1 cellular context compared by ENCODE assay signal in the genomic region with DNA sequence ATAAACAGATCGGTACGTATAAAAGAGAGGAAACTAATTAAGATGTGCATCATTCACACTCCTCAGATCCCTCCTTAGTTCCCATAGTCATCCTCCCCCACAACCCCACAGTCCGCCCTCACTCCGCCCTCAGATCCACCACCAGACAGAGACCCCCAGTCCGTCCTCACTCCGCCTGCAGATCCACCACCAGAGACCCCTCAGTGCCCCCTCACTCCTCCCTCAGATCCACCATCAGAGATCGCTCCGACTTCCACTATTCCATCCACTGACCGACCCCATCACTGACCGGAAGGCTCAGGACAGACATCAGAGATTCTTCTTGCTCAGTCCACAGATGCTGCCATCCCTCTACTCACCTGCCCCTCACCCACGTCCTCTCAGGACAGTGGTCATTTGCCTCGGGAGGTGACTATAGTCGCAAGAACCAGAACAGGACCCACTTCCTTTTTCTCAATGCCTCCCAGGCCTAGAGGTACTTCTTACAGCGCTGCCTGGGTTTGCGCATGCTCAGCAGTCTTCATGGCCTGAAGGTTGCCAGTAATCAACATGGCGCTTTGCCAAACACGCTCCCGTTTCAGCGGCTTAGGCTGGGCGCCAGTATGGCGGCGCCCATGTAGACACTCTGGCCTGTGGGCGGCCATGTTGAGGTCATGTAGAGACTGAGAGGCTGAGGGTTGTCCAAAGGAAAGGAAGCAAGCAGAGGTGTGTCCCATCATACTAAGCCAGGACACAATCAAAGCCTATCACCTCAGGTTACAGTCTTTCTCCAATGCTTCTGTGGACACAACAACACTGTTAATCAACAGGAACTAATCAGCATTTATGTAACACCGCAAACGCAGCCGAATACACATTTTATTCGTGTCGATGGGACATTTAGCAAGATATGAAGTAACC.
TF ChIP-seq lines count a peak whose summit lies in the region.

A gene (minus strand): TSS at position 508 of the 900 bp plus-strand sequence. CDS start 3,009 bp downstream, outside the sequence.

TF ChIP-seq in HepG2, 621 proteins besides CTCF, POLR2A, EP300 and RAD21 (continued from another document and continues in another):
- TF ChIP-seq, protein P1, sequence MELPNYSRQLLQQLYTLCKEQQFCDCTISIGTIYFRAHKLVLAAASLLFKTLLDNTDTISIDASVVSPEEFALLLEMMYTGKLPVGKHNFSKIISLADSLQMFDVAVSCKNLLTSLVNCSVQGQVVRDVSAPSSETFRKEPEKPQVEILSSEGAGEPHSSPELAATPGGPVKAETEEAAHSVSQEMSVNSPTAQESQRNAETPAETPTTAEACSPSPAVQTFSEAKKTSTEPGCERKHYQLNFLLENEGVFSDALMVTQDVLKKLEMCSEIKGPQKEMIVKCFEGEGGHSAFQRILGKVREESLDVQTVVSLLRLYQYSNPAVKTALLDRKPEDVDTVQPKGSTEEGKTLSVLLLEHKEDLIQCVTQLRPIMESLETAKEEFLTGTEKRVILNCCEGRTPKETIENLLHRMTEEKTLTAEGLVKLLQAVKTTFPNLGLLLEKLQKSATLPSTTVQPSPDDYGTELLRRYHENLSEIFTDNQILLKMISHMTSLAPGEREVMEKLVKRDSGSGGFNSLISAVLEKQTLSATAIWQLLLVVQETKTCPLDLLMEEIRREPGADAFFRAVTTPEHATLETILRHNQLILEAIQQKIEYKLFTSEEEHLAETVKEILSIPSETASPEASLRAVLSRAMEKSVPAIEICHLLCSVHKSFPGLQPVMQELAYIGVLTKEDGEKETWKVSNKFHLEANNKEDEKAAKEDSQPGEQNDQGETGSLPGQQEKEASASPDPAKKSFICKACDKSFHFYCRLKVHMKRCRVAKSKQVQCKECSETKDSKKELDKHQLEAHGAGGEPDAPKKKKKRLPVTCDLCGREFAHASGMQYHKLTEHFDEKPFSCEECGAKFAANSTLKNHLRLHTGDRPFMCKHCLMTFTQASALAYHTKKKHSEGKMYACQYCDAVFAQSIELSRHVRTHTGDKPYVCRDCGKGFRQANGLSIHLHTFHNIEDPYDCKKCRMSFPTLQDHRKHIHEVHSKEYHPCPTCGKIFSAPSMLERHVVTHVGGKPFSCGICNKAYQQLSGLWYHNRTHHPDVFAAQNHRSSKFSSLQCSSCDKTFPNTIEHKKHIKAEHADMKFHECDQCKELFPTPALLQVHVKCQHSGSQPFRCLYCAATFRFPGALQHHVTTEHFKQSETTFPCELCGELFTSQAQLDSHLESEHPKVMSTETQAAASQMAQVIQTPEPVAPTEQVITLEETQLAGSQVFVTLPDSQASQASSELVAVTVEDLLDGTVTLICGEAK (IDR thresholded peaks at IDR 0.05), result no peak
- TF ChIP-seq, protein P1 (CRISPR knock-in tag; IDR thresholded peaks at IDR 0.05), result peak; percentile 49; the same call in 1 of the 2 replicates
- TF ChIP-seq KLF13 (CRISPR knock-in tag; IDR thresholded peaks at IDR 0.05), result no peak
- peak; percentile 82 for TF ChIP-seq YEATS2 (CRISPR knock-in tag; IDR thresholded peaks at IDR 0.05; ENCODE audit: borderline replicate concordance)
- no peak for TF ChIP-seq MEF2D (CRISPR knock-in tag; IDR thresholded peaks at IDR 0.05)
- no peak for TF ChIP-seq RBAK (CRISPR knock-in tag; IDR thresholded peaks at IDR 0.05)
- TF ChIP-seq MIER3 (CRISPR knock-in tag; IDR thresholded peaks at IDR 0.05; ENCODE audit: borderline replicate concordance), result peak; percentile 69
- no peak for TF ChIP-seq ZNF121 (CRISPR knock-in tag; IDR thresholded peaks at IDR 0.05)
- peak; percentile 90 for TF ChIP-seq IRF2 (CRISPR knock-in tag; IDR thresholded peaks at IDR 0.05)
- no peak for TF ChIP-seq CENPX (CRISPR knock-in tag; IDR thresholded peaks at IDR 0.05)
- no peak for TF ChIP-seq SMC3 (IDR thresholded peaks at IDR 0.05; ENCODE audit: low read length)
- TF ChIP-seq, protein P2, sequence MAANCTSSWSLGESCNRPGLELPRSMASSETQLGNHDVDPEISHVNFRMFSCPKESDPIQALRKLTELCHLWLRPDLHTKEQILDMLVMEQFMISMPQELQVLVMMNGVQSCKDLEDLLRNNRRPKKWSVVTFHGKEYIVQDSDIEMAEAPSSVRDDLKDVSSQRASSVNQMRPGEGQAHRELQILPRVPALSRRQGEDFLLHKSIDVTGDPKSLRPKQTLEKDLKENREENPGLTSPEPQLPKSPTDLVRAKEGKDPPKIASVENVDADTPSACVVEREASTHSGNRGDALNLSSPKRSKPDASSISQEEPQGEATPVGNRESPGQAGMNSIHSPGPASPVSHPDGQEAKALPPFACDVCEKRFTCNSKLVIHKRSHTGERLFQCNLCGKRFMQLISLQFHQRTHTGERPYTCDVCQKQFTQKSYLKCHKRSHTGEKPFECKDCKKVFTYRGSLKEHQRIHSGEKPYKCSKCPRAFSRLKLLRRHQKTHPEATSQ (CRISPR knock-in tag; IDR thresholded peaks at IDR 0.05; ENCODE audit: borderline replicate concordance), result peak; percentile 42; the same call in 1 of the 2 replicates
- TF ChIP-seq MYC (CRISPR knock-in tag; IDR thresholded peaks at IDR 0.05; ENCODE audit: borderline replicate concordance), result peak; percentile 70; the same call in 1 of the 2 replicates
- TF ChIP-seq ZNF614 (CRISPR knock-in tag; IDR thresholded peaks at IDR 0.05; ENCODE audit: borderline replicate concordance), result peak; percentile 94
- TF ChIP-seq MED8 (CRISPR knock-in tag; IDR thresholded peaks at IDR 0.05; ENCODE audit: insufficient replicate concordance), result no peak
- peak; percentile 53; the same call in 1 of the 2 replicates for TF ChIP-seq ZNF263 (CRISPR knock-in tag; IDR thresholded peaks at IDR 0.05)
- TF ChIP-seq GABPA (IDR thresholded peaks at IDR 0.05; ENCODE audit: low read depth, low read length), result peak; percentile 23; the same call in 1 of the 2 replicates
- TF ChIP-seq GABPA (CRISPR knock-in tag; IDR thresholded peaks at IDR 0.05; ENCODE audit: low read depth), result peak; percentile 87
- peak; percentile 46; the same call in 1 of the 2 replicates for TF ChIP-seq NR2F6 (IDR thresholded peaks at IDR 0.05)
- peak; percentile 63; the same call in 1 of the 2 replicates for TF ChIP-seq NR2F6 (CRISPR knock-in tag; IDR thresholded peaks at IDR 0.05)
- no peak for TF ChIP-seq BRCA1 (CRISPR knock-in tag; IDR thresholded peaks at IDR 0.05)
- TF ChIP-seq TBX3 (IDR thresholded peaks at IDR 0.05; ENCODE audit: borderline replicate concordance), result 0 out of 2 replicates have a peak, but pooled peaks have one; percentile 18
- TF ChIP-seq ZSCAN20 (CRISPR knock-in tag; IDR thresholded peaks at IDR 0.05; ENCODE audit: borderline replicate concordance), result no peak
- TF ChIP-seq ZNF335 (CRISPR knock-in tag; IDR thresholded peaks at IDR 0.05), result peak; percentile 84; the same call in 1 of the 2 replicates
- no peak for TF ChIP-seq AKAP8 (CRISPR knock-in tag; IDR thresholded peaks at IDR 0.05)
- TF ChIP-seq, protein P3, sequence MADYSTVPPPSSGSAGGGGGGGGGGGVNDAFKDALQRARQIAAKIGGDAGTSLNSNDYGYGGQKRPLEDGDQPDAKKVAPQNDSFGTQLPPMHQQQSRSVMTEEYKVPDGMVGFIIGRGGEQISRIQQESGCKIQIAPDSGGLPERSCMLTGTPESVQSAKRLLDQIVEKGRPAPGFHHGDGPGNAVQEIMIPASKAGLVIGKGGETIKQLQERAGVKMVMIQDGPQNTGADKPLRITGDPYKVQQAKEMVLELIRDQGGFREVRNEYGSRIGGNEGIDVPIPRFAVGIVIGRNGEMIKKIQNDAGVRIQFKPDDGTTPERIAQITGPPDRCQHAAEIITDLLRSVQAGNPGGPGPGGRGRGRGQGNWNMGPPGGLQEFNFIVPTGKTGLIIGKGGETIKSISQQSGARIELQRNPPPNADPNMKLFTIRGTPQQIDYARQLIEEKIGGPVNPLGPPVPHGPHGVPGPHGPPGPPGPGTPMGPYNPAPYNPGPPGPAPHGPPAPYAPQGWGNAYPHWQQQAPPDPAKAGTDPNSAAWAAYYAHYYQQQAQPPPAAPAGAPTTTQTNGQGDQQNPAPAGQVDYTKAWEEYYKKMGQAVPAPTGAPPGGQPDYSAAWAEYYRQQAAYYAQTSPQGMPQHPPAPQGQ (CRISPR knock-in tag; IDR thresholded peaks at IDR 0.05; ENCODE audit: borderline replicate concordance), result no peak
- TF ChIP-seq, protein P4, sequence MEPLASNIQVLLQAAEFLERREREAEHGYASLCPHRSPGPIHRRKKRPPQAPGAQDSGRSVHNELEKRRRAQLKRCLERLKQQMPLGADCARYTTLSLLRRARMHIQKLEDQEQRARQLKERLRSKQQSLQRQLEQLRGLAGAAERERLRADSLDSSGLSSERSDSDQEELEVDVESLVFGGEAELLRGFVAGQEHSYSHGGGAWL (CRISPR knock-in tag; IDR thresholded peaks at IDR 0.05), result 0 out of 2 replicates have a peak, but pooled peaks have one; percentile 30
- no peak for TF ChIP-seq SNRNP70 (IDR thresholded peaks at IDR 0.05; ENCODE audit: low read depth, low read length)
- TF ChIP-seq NFRKB (IDR thresholded peaks at IDR 0.05), result peak; percentile 81
- peak; percentile 84 for TF ChIP-seq HCFC1 (IDR thresholded peaks at IDR 0.05; ENCODE audit: low read depth, low read length)
- TF ChIP-seq, protein P5, sequence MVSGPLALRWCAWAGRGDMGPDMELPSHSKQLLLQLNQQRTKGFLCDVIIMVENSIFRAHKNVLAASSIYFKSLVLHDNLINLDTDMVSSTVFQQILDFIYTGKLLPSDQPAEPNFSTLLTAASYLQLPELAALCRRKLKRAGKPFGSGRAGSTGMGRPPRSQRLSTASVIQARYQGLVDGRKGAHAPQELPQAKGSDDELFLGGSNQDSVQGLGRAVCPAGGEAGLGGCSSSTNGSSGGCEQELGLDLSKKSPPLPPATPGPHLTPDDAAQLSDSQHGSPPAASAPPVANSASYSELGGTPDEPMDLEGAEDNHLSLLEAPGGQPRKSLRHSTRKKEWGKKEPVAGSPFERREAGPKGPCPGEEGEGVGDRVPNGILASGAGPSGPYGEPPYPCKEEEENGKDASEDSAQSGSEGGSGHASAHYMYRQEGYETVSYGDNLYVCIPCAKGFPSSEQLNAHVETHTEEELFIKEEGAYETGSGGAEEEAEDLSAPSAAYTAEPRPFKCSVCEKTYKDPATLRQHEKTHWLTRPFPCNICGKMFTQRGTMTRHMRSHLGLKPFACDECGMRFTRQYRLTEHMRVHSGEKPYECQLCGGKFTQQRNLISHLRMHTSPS (CRISPR knock-in tag; IDR thresholded peaks at IDR 0.05; ENCODE audit: low read depth), result no peak
- no peak for TF ChIP-seq ZNF839 (CRISPR knock-in tag; IDR thresholded peaks at IDR 0.05; ENCODE audit: borderline replicate concordance)
- TF ChIP-seq ZSCAN29 (CRISPR knock-in tag; conservative IDR thresholded peaks at IDR 0.05), result 0 out of 2 replicates have a peak, but pooled peaks have one; percentile 30
- TF ChIP-seq ZNF10 (CRISPR knock-in tag; IDR thresholded peaks at IDR 0.05; ENCODE audit: borderline replicate concordance, low read depth), result no peak
- TF ChIP-seq ZNF674 (CRISPR knock-in tag; IDR thresholded peaks at IDR 0.05; ENCODE audit: low read depth), result no peak
- peak; percentile 81 for TF ChIP-seq ZNF883 (CRISPR knock-in tag; IDR thresholded peaks at IDR 0.05; ENCODE audit: not compliant biosample characterization)
- peak; percentile 90 for TF ChIP-seq PHF8 (CRISPR knock-in tag; IDR thresholded peaks at IDR 0.05)
- TF ChIP-seq, protein P6, sequence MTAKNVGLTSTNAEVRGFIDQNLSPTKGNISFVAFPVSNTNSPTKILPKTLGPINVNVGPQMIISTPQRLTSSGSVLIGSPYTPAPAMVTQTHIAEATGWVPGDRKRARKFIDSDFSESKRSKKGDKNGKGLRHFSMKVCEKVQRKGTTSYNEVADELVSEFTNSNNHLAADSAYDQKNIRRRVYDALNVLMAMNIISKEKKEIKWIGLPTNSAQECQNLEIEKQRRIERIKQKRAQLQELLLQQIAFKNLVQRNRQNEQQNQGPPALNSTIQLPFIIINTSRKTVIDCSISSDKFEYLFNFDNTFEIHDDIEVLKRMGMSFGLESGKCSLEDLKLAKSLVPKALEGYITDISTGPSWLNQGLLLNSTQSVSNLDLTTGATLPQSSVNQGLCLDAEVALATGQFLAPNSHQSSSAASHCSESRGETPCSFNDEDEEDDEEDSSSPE (CRISPR knock-in tag; IDR thresholded peaks at IDR 0.05), result peak; percentile 41; the same call in 1 of the 2 replicates
- no peak for TF ChIP-seq ZNF557 (CRISPR knock-in tag; IDR thresholded peaks at IDR 0.05)
- no peak for TF ChIP-seq ZNF816 (CRISPR knock-in tag; IDR thresholded peaks at IDR 0.05; ENCODE audit: borderline replicate concordance)
- TF ChIP-seq HDAC1 (CRISPR knock-in tag; IDR thresholded peaks at IDR 0.05), result no peak
- 0 out of 2 replicates have a peak, but pooled peaks have one; percentile 4 for TF ChIP-seq HNF4A (CRISPR knock-in tag; IDR thresholded peaks at IDR 0.05)
- no peak for TF ChIP-seq SYNCRIP (IDR thresholded peaks at IDR 0.05; ENCODE audit: insufficient read depth, low read depth, low read length)
